In genomic region chr18:55268146-55268545, GRCh38 we compare ENCODE assay signal across 9 cellular contexts.
DNase-seq lines count a peak whose midpoint lies in the region; ATAC-seq, FAIRE-seq and TF ChIP-seq lines count a peak whose summit lies in the region.
"Had no signal": no experiment of that assay in that cellular context is flagged by ENCODE, and none has a peak within 500 bp of the region (broad histone marks: within the 10 kb centered on the region; RNA-seq: fewer than 3 reads in every experiment).

No MANE protein-coding gene starts in this region.

- no peak for FAIRE-seq in frontal cortex (lab: Jason Lieb, UNC)
- FAIRE-seq: islet of Langerhans had no signal

- WGBS in mammary epithelial cell (ENCODE audit: low coverage, missing lambda C conversion rate): no CpG with 5 or more reads among the region's 1 CpG
- 81% methylated on average over 1 of the region's 1 CpG for WGBS in thymus

- DNase-seq in mammary epithelial cell: peak; percentile 46
- DNase-seq in breast epithelium (ENCODE audit: low spot score in 2 of 2): no peak
- peak; percentile 13 for DNase-seq in OCI-M1 (lab: John Stamatoyannopoulos, UW)
- no peak for DNase-seq in frontal cortex (ENCODE audit: low spot score in 2 of 2)
- no peak for DNase-seq in occipital lobe (lab: John Stamatoyannopoulos, UW)
- DNase-seq in NCI-H1694 (lab: John Stamatoyannopoulos, UW): no peak

- in situ Hi-C loops in mammary epithelial cell (cut with MboI; ENCODE audit: low sequenced_read_pairs in 2 of 2): no loop called here

- no peak overlapping the region for H3K9ac ChIP-seq in mammary epithelial cell (ENCODE audit: insufficient read depth, low read length)

- H3K79me2 ChIP-seq in mammary epithelial cell (ENCODE audit: insufficient read depth, low read length): no peaks in the 10 kb centered on the region

- no peak overlapping the region for H3K4me2 ChIP-seq in mammary epithelial cell (ENCODE audit: insufficient read depth, low read depth, low read length)

- ATAC-seq in HG02870 (IDR thresholded peaks at IDR 0.05; ENCODE audit: unreplicated experiment): peak; percentile 71

- CTCF ChIA-PET in mammary epithelial cell (lab: Charles Lee; ENCODE audit: low non-redundant PET): interaction anchor here (0.6 kb wide), 1 partner anchor 117 kb away, joined by 3 read pairs; no protein-coding TSS in a partner anchor

- no peaks in the 10 kb centered on the region for H3K9me3 ChIP-seq in mammary epithelial cell (replicated peaks; ENCODE audit: insufficient read depth, low read length)
- no peaks in the 10 kb centered on the region for H3K9me3 ChIP-seq in breast epithelium
- no peaks in the 10 kb centered on the region for H3K9me3 ChIP-seq in thymus (ENCODE audit: control insufficient read depth)

- intact Hi-C loops in mammary epithelial cell (cut with micrococcal nuclease) (no loop called here), breast epithelium (cut with DNase I; ENCODE audit: low total_unique reads) (no loop called here)

- H3K4me3 ChIP-seq in mammary epithelial cell (replicated peaks in 1 of 3; ENCODE audit: insufficient read depth in 1 of 3, low read depth in 2 of 3, low read length in 3 of 3): no peak overlapping the region
- no peak overlapping the region for H3K4me3 ChIP-seq in breast epithelium
- no peak overlapping the region for H3K4me3 ChIP-seq in thymus (ENCODE audit: low read length)

- no peak overlapping the region for H2AFZ ChIP-seq in mammary epithelial cell (ENCODE audit: low read depth, low read length)

- no peaks in the 10 kb centered on the region for H3K27me3 ChIP-seq in mammary epithelial cell (ENCODE audit: insufficient read depth, low read length)
- H3K27me3 ChIP-seq in breast epithelium: no peaks in the 10 kb centered on the region
- no peaks in the 10 kb centered on the region for H3K27me3 ChIP-seq in thymus (ENCODE audit: control insufficient read depth, insufficient read depth)

- TF ChIP-seq CTCF in mammary epithelial cell (conservative IDR thresholded peaks at IDR 0.05 in 1 of 2, IDR thresholded peaks at IDR 0.05 in 1 of 2; ENCODE audit: extremely low read depth in 1 of 2, insufficient read depth in 1 of 2, low read depth in 1 of 2, low read length in 2 of 2) (no peak), breast epithelium (IDR thresholded peaks at IDR 0.05) (no peak)

- H3K27ac ChIP-seq in mammary epithelial cell (ENCODE audit: insufficient read depth, low read depth, low read length) (no peak overlapping the region), breast epithelium (peak overlapping the region in 1 of 2 donors; percentile 3), thymus (ENCODE audit: low read depth) (peak overlapping the region; percentile 31)

- BruUV-seq in mammary epithelial cell (replicated peaks; lab: Mats Ljungman, UMichigan): no TSS peak

- H3K4me1 ChIP-seq in mammary epithelial cell (ENCODE audit: insufficient read depth, low read length): peaks cover 40% of the 10 kb centered on the region
- peaks cover 0 to 5% of the 10 kb centered on the region in 2 donors for H3K4me1 ChIP-seq in breast epithelium
- H3K4me1 ChIP-seq in thymus (ENCODE audit: control insufficient read depth, insufficient read depth, low read length): no peaks in the 10 kb centered on the region

- TF ChIP-seq POLR2A in breast epithelium (IDR thresholded peaks at IDR 0.05): no peak

- H4K20me1 ChIP-seq in mammary epithelial cell (ENCODE audit: insufficient read depth, low read length): no peaks in the 10 kb centered on the region

- H3K36me3 ChIP-seq in mammary epithelial cell (ENCODE audit: insufficient read depth, low read length): no peaks in the 10 kb centered on the region
- no peaks in the 10 kb centered on the region for H3K36me3 ChIP-seq in breast epithelium
- peaks cover 6% of the 10 kb centered on the region for H3K36me3 ChIP-seq in thymus (ENCODE audit: control insufficient read depth, insufficient read depth)

- dilution Hi-C loops in mammary epithelial cell (cut with HindIII; ENCODE audit: low sequenced_read_pairs): no loop called here

Comparison
In these comparisons a context has a peak if more than half of its experiments do, and no peak if none do; other contexts are left out.
1. DNase-seq: peak in mammary epithelial cell (single experiment) and OCI-M1 (single experiment); none in breast epithelium (0 of 2), frontal cortex (0 of 2), occipital lobe (single experiment) and NCI-H1694 (single experiment).